In genomic region chr20:24648481-24648880, GRCh38 we compare ENCODE assay signal across 16 cellular contexts.
A peak's percentile ranks its signal among the peaks of the same experiment; 100 is the strongest.
DNase-seq lines count a peak whose midpoint lies in the region; ATAC-seq and TF ChIP-seq lines count a peak whose summit lies in the region.
"Had no signal": no experiment of that assay in that cellular context is flagged by ENCODE, and none has a peak within 500 bp of the region (broad histone marks: within the 10 kb centered on the region; RNA-seq: fewer than 3 reads in every experiment).

No MANE protein-coding gene starts in this region.

- H3K27me3 ChIP-seq in MG63 = no peaks in the 10 kb centered on the region
- H3K27me3 ChIP-seq: foreskin keratinocyte, ovary, upper lobe of left lung had no signal

- no peak for TF ChIP-seq CTCF in fibroblast of the aortic adventitia (IDR thresholded peaks at IDR 0.05; ENCODE audit: insufficient read depth, low read length)

- DNase-seq in AG20443 (ENCODE audit: low spot score) = peak; percentile 30
- peak; percentile 38 for DNase-seq in MG63
- peak; percentile 88 for DNase-seq in fibroblast of the aortic adventitia (ENCODE audit: low read depth)
- DNase-seq in effector CD8-positive, alpha-beta T cell (lab: John Stamatoyannopoulos, UW) = no peak
- DNase-seq in NCI-H82 (lab: John Stamatoyannopoulos, UW) = no peak
- no peak for DNase-seq in hepatic stellate cell (ENCODE audit: low spot score)
- DNase-seq in OCI-M2 (lab: John Stamatoyannopoulos, UW; ENCODE audit: unreplicated experiment) = no peak
- DNase-seq: activated CD4-positive, alpha-beta T cell treated with anti-CD3 and anti-CD28 coated beads, Interleukin-2, amount 50 U/mL, for 4 hours; anterior cingulate cortex; foreskin keratinocyte; immature natural killer cell; MV-4-11; ovary; upper lobe of left lung had no signal

- no peaks in the 10 kb centered on the region for H3K36me3 ChIP-seq in MG63
- H3K36me3 ChIP-seq: ovary, upper lobe of left lung had no signal

- H3K4me3 ChIP-seq in MG63 (no peak overlapping the region), fibroblast of the aortic adventitia (ENCODE audit: low read depth, low read length) (no peak overlapping the region)
- H3K4me3 ChIP-seq: ovary, upper lobe of left lung had no signal

- peak; percentile 10 for ATAC-seq in GM19463 (IDR thresholded peaks at IDR 0.05; ENCODE audit: unreplicated experiment)
- ATAC-seq: foreskin keratinocyte, Panc1 had no signal

- no peaks in the 10 kb centered on the region for H3K9me3 ChIP-seq in MG63
- H3K9me3 ChIP-seq: ovary, upper lobe of left lung had no signal

Comparison
In these comparisons a context has a peak if more than half of its experiments do, and no peak if none do; other contexts are left out.
1. DNase-seq: peak in AG20443 (single experiment), MG63 (single experiment) and fibroblast of the aortic adventitia (single experiment); none in effector CD8-positive, alpha-beta T cell (single experiment), NCI-H82 (single experiment), hepatic stellate cell (single experiment) and OCI-M2 (single experiment).